29 cellular contexts compared by ENCODE assay signal in genomic region chr12:119372540-119372939, GRCh38. TPM values are rescaled to one million over a fixed set of nuclear protein-coding genes. Genes with fewer than 3 reads are reported as not detected.
DNase-seq lines count a peak whose midpoint lies in the region; ATAC-seq and TF ChIP-seq lines count a peak whose summit lies in the region.
"Had no signal": no experiment of that assay in that cellular context is flagged by ENCODE, and none has a peak within 500 bp of the region (broad histone marks: within the 10 kb centered on the region; RNA-seq: fewer than 3 reads in every experiment).

No MANE protein-coding gene starts in this region.

- H3K4me3 ChIP-seq in heart right ventricle: no peak overlapping the region
- H3K4me3 ChIP-seq in neuronal stem cell (ENCODE audit: low read length in 2 of 2): no peak overlapping the region
- H3K4me3 ChIP-seq: coronary artery, MG63, psoas muscle had no signal

- H3K27ac ChIP-seq in heart right ventricle: peak overlapping the region in 9 of 10 donors; percentile 26 to 75 (median 70)
- no peak overlapping the region for H3K27ac ChIP-seq in neuronal stem cell (replicated peaks; ENCODE audit: low read length)
- H3K27ac ChIP-seq: coronary artery, psoas muscle had no signal

- WGBS in heart right ventricle, 2 donors: 44 to 64% methylated on average over 7 of the region's 7 CpGs
- WGBS in neuronal stem cell (ENCODE audit: extremely low coverage in 2 of 2, insufficient read length in 2 of 2, insufficient replicate concordance in 1 of 2), 2 donors: no CpG with 5 or more reads among the region's 7 CpGs

- TF ChIP-seq CTCF in heart right ventricle (IDR thresholded peaks at IDR 0.05): no peak

- H3K27me3 ChIP-seq in heart right ventricle (no peaks in the 10 kb centered on the region), neuronal stem cell (ENCODE audit: control insufficient read depth in 3 of 3, insufficient read depth in 3 of 3, low read depth in 1 of 3, low read length in 3 of 3) (no peaks in the 10 kb centered on the region)
- H3K27me3 ChIP-seq: MG63 had no signal

- H2BK15ac ChIP-seq in neuronal stem cell (ENCODE audit: low read length): no peak overlapping the region

- intact Hi-C loops in heart right ventricle (cut with DNase I): loop anchor here in 2 of 10 donors (5.0 to 10.0 kb wide), 3 partner anchors 35 to 188 kb away; no protein-coding TSS in a partner anchor

- H3K79me1 ChIP-seq in neuronal stem cell (ENCODE audit: low read depth, low read length): no peaks in the 10 kb centered on the region

- no peak overlapping the region for H2AFZ ChIP-seq in neuronal stem cell (ENCODE audit: low read length)

- no peaks in the 10 kb centered on the region for H3K9me3 ChIP-seq in heart right ventricle
- H3K9me3 ChIP-seq in neuronal stem cell (replicated peaks in 1 of 2; ENCODE audit: control insufficient read depth in 2 of 2, insufficient read depth in 1 of 2, low read depth in 1 of 2, low read length in 2 of 2): no peaks in the 10 kb centered on the region
- H3K9me3 ChIP-seq: MG63, psoas muscle had no signal

- H3K4ac ChIP-seq in neuronal stem cell (ENCODE audit: low read length): no peak overlapping the region

- H2BK120ac ChIP-seq in neuronal stem cell (ENCODE audit: low read depth, low read length): no peak overlapping the region

- H4K8ac ChIP-seq in neuronal stem cell (ENCODE audit: low read depth, low read length): peak overlapping the region; percentile 44

- no peak overlapping the region for H2AK5ac ChIP-seq in neuronal stem cell (ENCODE audit: low read depth, low read length)

- no peak overlapping the region for H3K14ac ChIP-seq in neuronal stem cell (ENCODE audit: low read length)

- H3K4me2 ChIP-seq in neuronal stem cell (ENCODE audit: insufficient read depth, low read length, poor library complexity, severe bottlenecking): no peak overlapping the region

- H2BK12ac ChIP-seq in neuronal stem cell (ENCODE audit: low read length): no peak overlapping the region

- no peak overlapping the region for H3K23ac ChIP-seq in neuronal stem cell (ENCODE audit: low read depth, low read length, poor library complexity)

- DNase-seq in SIG-M5 treated with dmso at 0.1 percent for 504 hours (lab: John Stamatoyannopoulos, UW; ENCODE audit: unreplicated experiment): peak; percentile 24
- no peak for DNase-seq in SIG-M5 (lab: John Stamatoyannopoulos, UW)
- peak; percentile 13 to 53 for DNase-seq in NOMO-1 (lab: John Stamatoyannopoulos, UW; ENCODE audit: unreplicated experiment in 2 of 2)
- DNase-seq in heart right ventricle: peak in 1 of 2 donors; percentile 61
- no peak for DNase-seq in neuronal stem cell (ENCODE audit: low spot score)
- DNase-seq in stimulated activated CD4-positive, alpha-beta T cell treated with anti-CD3 and anti-CD28 coated beads, Interleukin-2, amount 100 ng/mL, for 24 hours: no peak
- no peak for DNase-seq in OCI-M2 (lab: John Stamatoyannopoulos, UW; ENCODE audit: unreplicated experiment)
- DNase-seq: activated CD4-positive, alpha-beta T cell treated with anti-CD3 and anti-CD28 coated beads for 4 hours; activated naive CD8-positive, alpha-beta T cell treated with anti-CD3 and anti-CD28 coated beads for 36 hours; activated T-cell treated with anti-CD3 and anti-CD28 coated beads for 4 hours; aorta; CD4-positive, alpha-beta memory T cell; effector memory CD4-positive, alpha-beta T cell; H9; head of caudate nucleus; KG1; MG63; naive B cell; NCI-H1436 treated with DMSO at 0.1 percent for 48 hours; NCI-H2171; NCI-H69; occipital lobe; psoas muscle had no signal

- peak overlapping the region; percentile 22 for H3K18ac ChIP-seq in neuronal stem cell (ENCODE audit: low read length)

- no peak overlapping the region for H3K9ac ChIP-seq in neuronal stem cell (ENCODE audit: low read depth, low read length, poor library complexity)

- no peak overlapping the region for H2BK5ac ChIP-seq in neuronal stem cell (ENCODE audit: low read length)

- H3K4me1 ChIP-seq in heart right ventricle (peaks cover 0 to 50% (median 20%) of the 10 kb centered on the region in 9 donors), neuronal stem cell (ENCODE audit: control insufficient read depth in 2 of 2, insufficient read depth in 1 of 2, low read depth in 1 of 2, low read length in 2 of 2) (peaks cover 0 to 10% of the 10 kb centered on the region in 2 donors)
- H3K4me1 ChIP-seq: psoas muscle had no signal

- ATAC-seq in heart right ventricle (peak; percentile 83 to 97 (median 88)), GM18907 (IDR thresholded peaks at IDR 0.05; ENCODE audit: unreplicated experiment) (no peak)
- ATAC-seq: psoas muscle had no signal

- no peaks in the 10 kb centered on the region for H3K36me3 ChIP-seq in heart right ventricle
- no peaks in the 10 kb centered on the region for H3K36me3 ChIP-seq in neuronal stem cell (replicated peaks in 1 of 2; ENCODE audit: control insufficient read depth in 2 of 2, insufficient read depth in 2 of 2, low read length in 2 of 2)
- H3K36me3 ChIP-seq: MG63 had no signal

- no peak overlapping the region for H4K91ac ChIP-seq in neuronal stem cell (ENCODE audit: low read depth, low read length, poor library complexity)

RNA-seq across cellular contexts. Expression of gene CCDC60, which starts 38.0 kb away (rescaled TPM):
- total RNA-seq in heart right ventricle: not detected
- not detected for polyA plus RNA-seq in heart right ventricle
- 1.0 TPM for polyA plus RNA-seq in neuronal stem cell (2013, experiment 1 of 2)
- polyA plus RNA-seq in neuronal stem cell (2013, experiment 2 of 2): 0.90 TPM
- total RNA-seq: activated naive CD8-positive, alpha-beta T cell treated with anti-CD3 and anti-CD28 coated beads for 36 hours; aorta; CD4-positive, alpha-beta memory T cell; epithelial cell of proximal tubule; G401; occipital lobe; psoas muscle; skeletal muscle tissue; T-helper 2 cell treated with Interferon-gamma antibody and Interleukin-4, amounts not matched to agents 100 ng/mL and 5 ng/mL, for 36 hours had no signal
- polyA plus RNA-seq: aorta; CD4-positive, alpha-beta memory T cell; psoas muscle had no signal

Comparison
In these comparisons a context has a peak if more than half of its experiments do, and no peak if none do; other contexts are left out.
1. DNase-seq: peak in SIG-M5 treated with dmso at 0.1 percent for 504 hours (single experiment) and NOMO-1 (2 of 2); none in SIG-M5 (single experiment), neuronal stem cell (single experiment), stimulated activated CD4-positive, alpha-beta T cell treated with anti-CD3 and anti-CD28 coated beads, Interleukin-2, amount 100 ng/mL, for 24 hours (0 of 2) and OCI-M2 (single experiment).